Comparison of ENCODE assay signal across 8 cellular contexts in the genomic region with DNA sequence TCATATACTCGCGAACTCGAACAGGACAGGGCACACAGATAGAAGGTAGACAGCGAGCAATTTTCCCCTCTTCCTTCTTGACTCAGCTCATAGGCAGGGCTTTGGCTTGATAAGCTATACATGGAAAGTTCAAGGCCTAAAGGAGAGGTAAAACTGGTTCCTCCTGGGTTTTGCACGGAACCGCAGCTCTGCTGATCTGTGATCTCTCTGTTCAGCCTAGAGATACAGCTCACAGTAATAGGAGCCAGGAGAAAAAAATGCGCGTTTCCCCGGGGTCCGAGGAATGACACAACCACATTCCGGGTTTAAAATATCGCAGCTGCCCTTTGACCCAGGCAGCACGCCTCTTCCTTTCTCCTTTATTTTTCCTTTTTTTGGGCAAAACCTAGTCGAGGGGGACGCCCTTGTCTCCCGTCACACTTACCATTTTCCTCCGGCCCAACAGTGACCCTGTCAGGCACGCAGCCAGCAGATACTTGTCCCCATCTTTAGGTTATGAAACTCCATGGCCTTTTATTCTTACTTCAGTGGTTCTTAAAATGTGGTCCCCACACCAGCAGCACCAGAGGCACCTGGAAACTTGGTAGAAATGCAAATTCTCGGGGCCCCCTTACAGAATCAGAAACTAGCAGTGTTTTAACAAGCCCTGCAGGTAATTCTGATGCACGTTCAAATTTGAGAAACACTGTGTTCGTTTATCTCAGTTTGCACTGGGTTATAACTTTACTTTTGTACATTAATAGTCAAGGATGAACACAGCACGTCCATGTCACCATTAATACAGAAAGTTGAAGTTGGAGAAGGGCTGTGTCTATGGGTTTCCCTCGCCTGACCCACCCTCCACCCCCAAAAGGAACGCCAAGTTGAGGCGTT. TPM values are rescaled to one million over a fixed set of nuclear protein-coding genes. Genes with fewer than 3 reads are reported as not detected.
DNase-seq lines count a peak whose midpoint lies in the region; ATAC-seq, FAIRE-seq and TF ChIP-seq lines count a peak whose summit lies in the region.

No MANE protein-coding gene starts in this region.

- no TSS peak for BruUV-seq in endothelial cell of umbilical vein (replicated peaks; lab: Mats Ljungman, UMichigan)

- peaks cover 6% of the 10 kb centered on the region for H4K20me1 ChIP-seq in endothelial cell of umbilical vein (replicated peaks; ENCODE audit: control insufficient read depth, extremely low read depth, insufficient read depth, low read length)

- POLR2A ChIA-PET in AG04449 (lab: Yijun Ruan, JAX), result interaction anchor here (0.7 to 5.0 kb wide), 14 partner anchors 9 to 285 kb away, joined by 3 to 57 read pairs (median 5); partner anchors contain the start of genes PIP4K2B, PSMB3 and RPL23
- POLR2A ChIA-PET in endothelial cell of umbilical vein (lab: Charles Lee), result interaction anchor here (0.6 to 3.7 kb wide), 5 partner anchors 11 to 331 kb away, joined by 3 to 28 read pairs (median 10); partner anchors contain the start of gene RPL23

- in situ Hi-C loops in GM13977 (cut with MboI; ENCODE audit: low pct_unique_long_range_greater_than_20kb, low sequenced_read_pairs, unreplicated experiment), result no loop called here

- H2AFZ ChIP-seq in endothelial cell of umbilical vein (ENCODE audit: low read depth, low read length), result peak overlapping the region; percentile 47

- no peak for ATAC-seq in HG03045 (IDR thresholded peaks at IDR 0.05; ENCODE audit: unreplicated experiment)
- ATAC-seq in GM21786 (IDR thresholded peaks at IDR 0.05; ENCODE audit: unreplicated experiment), result no peak
- no peak for ATAC-seq in HG02884 (IDR thresholded peaks at IDR 0.05; ENCODE audit: unreplicated experiment)

- H3K36me3 ChIP-seq in endothelial cell of umbilical vein (ENCODE audit: control insufficient read depth in 2 of 2, extremely low read depth in 1 of 2, insufficient read depth in 2 of 2, low read length in 2 of 2), result peaks cover 0 to 3% of the 10 kb centered on the region in 2 experiments

- H3K27me3 ChIP-seq in endothelial cell of umbilical vein (ENCODE audit: control insufficient read depth in 2 of 2, insufficient read depth in 2 of 2, low read length in 2 of 2), result no peaks in the 10 kb centered on the region

- peak overlapping the region; percentile 99 for H3K4me3 ChIP-seq in AG04449 (ENCODE audit: low read depth, low read length)
- H3K4me3 ChIP-seq in endothelial cell of umbilical vein (replicated peaks in 1 of 3; ENCODE audit: insufficient read depth in 1 of 3, low read depth in 1 of 3, low read length in 3 of 3), result peak overlapping the region; percentile 25 to 93 (median 74)

- CTCF ChIA-PET in AG04449 (lab: Yijun Ruan, JAX), result interaction anchor here (0.8 to 1.9 kb wide), 11 partner anchors 9 to 290 kb away, joined by 3 to 7 read pairs (median 4); partner anchors contain the start of genes LASP1NB and RPL23
- CTCF ChIA-PET in endothelial cell of umbilical vein (lab: Charles Lee), result interaction anchor here (0.6 to 4.7 kb wide), 15 partner anchors 15 to 306 kb away, joined by 3 to 37 read pairs (median 4); partner anchors contain the start of genes LASP1NB, MLLT6, PSMB3 and RPL23

- intact Hi-C loops in endothelial cell of umbilical vein (cut with micrococcal nuclease), result loop anchor here (2.0 to 5.0 kb wide), 2 partner anchors 70 to 166 kb away; partner anchors contain the start of gene PIP4K2B

- TF ChIP-seq POLR2A in endothelial cell of umbilical vein (IDR thresholded peaks at IDR 0.05; ENCODE audit: low read depth, low read length), result no peak

- peaks cover 33% of the 10 kb centered on the region for H3K79me2 ChIP-seq in endothelial cell of umbilical vein (ENCODE audit: control insufficient read depth, insufficient read depth, low read length)

- H3K4me1 ChIP-seq in endothelial cell of umbilical vein (ENCODE audit: control insufficient read depth, extremely low read depth, insufficient read depth, low read length), result peaks cover 36% of the 10 kb centered on the region

- no peak for DNase-seq in AG04449 (ENCODE audit: low read depth, low spot score)
- peak; percentile 54 for DNase-seq in GM13977 (ENCODE audit: low spot score)
- DNase-seq in RPMI8226, result peak; percentile 75
- DNase-seq in endothelial cell of umbilical vein (ENCODE audit: low read depth, low spot score), result peak; percentile 47
- DNase-seq in myocyte (ENCODE audit: low read depth), result peak; percentile 46

- H3K4me2 ChIP-seq in endothelial cell of umbilical vein (ENCODE audit: insufficient read depth, low read length), result peak overlapping the region; percentile 72

- TF ChIP-seq CTCF in AG04449 (IDR thresholded peaks at IDR 0.05; ENCODE audit: insufficient read depth, low read length, missing control alignments), result no peak
- no peak for TF ChIP-seq CTCF in GM13977 (IDR thresholded peaks at IDR 0.05; ENCODE audit: extremely low read depth, insufficient read depth, missing control alignments)
- TF ChIP-seq CTCF in endothelial cell of umbilical vein (IDR thresholded peaks at IDR 0.05; ENCODE audit: extremely low read depth in 1 of 2, insufficient read depth in 1 of 2, low read depth in 1 of 2, low read length in 2 of 2), result no peak

- dilution Hi-C loops in endothelial cell of umbilical vein (cut with MboI; ENCODE audit: extremely low pct_ligation_motif_present, low sequenced_read_pairs), result no loop called here

- FAIRE-seq in endothelial cell of umbilical vein (lab: Jason Lieb, UNC), result peak; percentile 68

- no peaks in the 10 kb centered on the region for H3K9me3 ChIP-seq in endothelial cell of umbilical vein (replicated peaks; ENCODE audit: control insufficient read depth, insufficient read depth, low read length)

- no peaks in the 10 kb centered on the region for H3K9me1 ChIP-seq in endothelial cell of umbilical vein (replicated peaks; ENCODE audit: control insufficient read depth, extremely low read depth, insufficient read depth, low read length)

- H3K9ac ChIP-seq in endothelial cell of umbilical vein (replicated peaks; ENCODE audit: extremely low read depth, insufficient read depth, low read length), result no peak overlapping the region

- H3K27ac ChIP-seq in endothelial cell of umbilical vein (ENCODE audit: insufficient read depth, low read depth, low read length), result peak overlapping the region; percentile 9

TF ChIP-seq in endothelial cell of umbilical vein, 7 proteins besides CTCF, POLR2A, EP300 and RAD21:
- TF ChIP-seq MYC (IDR thresholded peaks at IDR 0.05; ENCODE audit: low read depth, low read length) (no peak), MAX (IDR thresholded peaks at IDR 0.05; ENCODE audit: insufficient read depth, insufficient read length) (no peak), JUN (IDR thresholded peaks at IDR 0.05; ENCODE audit: borderline replicate concordance, insufficient read depth, insufficient read length, low read depth) (no peak), EZH2 (IDR thresholded peaks at IDR 0.05; ENCODE audit: borderline replicate concordance, low read depth, low read length, severe bottlenecking) (no peak), POLR2AphosphoS5 (IDR thresholded peaks at IDR 0.05; ENCODE audit: insufficient read depth, low read depth, low read length) (no peak), GATA2 (IDR thresholded peaks at IDR 0.05; ENCODE audit: insufficient read depth, insufficient read length, low read depth, low read length) (no peak), FOS (IDR thresholded peaks at IDR 0.05; ENCODE audit: borderline replicate concordance, insufficient read depth, low read length) (no peak)

RNA-seq across cellular contexts. Expression of gene LASP1, which starts 1.5 kb away (rescaled TPM):
- total RNA-seq in endothelial cell of umbilical vein, result 231 and 242 TPM in 2 replicates
- 214 and 247 TPM in 2 replicates for polyA plus RNA-seq in endothelial cell of umbilical vein
- 148 and 183 TPM in 2 replicates for polyA plus RNA-seq in endothelial cell of umbilical vein (2011; cell fraction: cytosol; rRNA removed)
- polyA plus RNA-seq in endothelial cell of umbilical vein (2011; cell fraction: nucleus; rRNA removed), result 122 and 137 TPM in 2 replicates
- 177 and 200 TPM in 2 replicates for polyA plus RNA-seq in endothelial cell of umbilical vein (2012)
- polyA minus RNA-seq in endothelial cell of umbilical vein, result 232 and 233 TPM in 2 replicates
- polyA minus RNA-seq in endothelial cell of umbilical vein (2011; cell fraction: cytosol; rRNA and poly(A)+ RNA removed), result 92.4 TPM
- polyA minus RNA-seq in endothelial cell of umbilical vein (2011; cell fraction: nucleus; rRNA and poly(A)+ RNA removed), result 61.7 and 87.6 TPM in 2 replicates
- 86.8 and 89.9 TPM in 2 replicates for total RNA-seq in myocyte
- 171 TPM for polyA plus RNA-seq in myocyte (2012)

RNA-seq across cellular contexts. Expression of gene RPL23, which starts 14.8 kb away (rescaled TPM):
- total RNA-seq in endothelial cell of umbilical vein (1,270 and 1,292 TPM in 2 replicates), myocyte (758 and 872 TPM in 2 replicates)
- polyA plus RNA-seq in endothelial cell of umbilical vein, result 1,232 and 1,847 TPM in 2 replicates
- polyA plus RNA-seq in endothelial cell of umbilical vein (2011; cell fraction: cytosol; rRNA removed), result 2,575 and 3,174 TPM in 2 replicates
- 730 and 736 TPM in 2 replicates for polyA plus RNA-seq in endothelial cell of umbilical vein (2011; cell fraction: nucleus; rRNA removed)
- 2,834 and 3,213 TPM in 2 replicates for polyA plus RNA-seq in endothelial cell of umbilical vein (2012)
- polyA minus RNA-seq in endothelial cell of umbilical vein, result 432 and 546 TPM in 2 replicates
- 658 TPM for polyA minus RNA-seq in endothelial cell of umbilical vein (2011; cell fraction: cytosol; rRNA and poly(A)+ RNA removed)
- 81.9 and 97.6 TPM in 2 replicates for polyA minus RNA-seq in endothelial cell of umbilical vein (2011; cell fraction: nucleus; rRNA and poly(A)+ RNA removed)
- 1,420 TPM for polyA plus RNA-seq in myocyte (2012)

RNA-seq across cellular contexts. Expression of gene CWC25, which starts 43.2 kb away (rescaled TPM):
- total RNA-seq in endothelial cell of umbilical vein (19.7 and 20.0 TPM in 2 replicates), myocyte (10.8 and 11.3 TPM in 2 replicates)
- 12.4 and 13.8 TPM in 2 replicates for polyA plus RNA-seq in endothelial cell of umbilical vein
- polyA plus RNA-seq in endothelial cell of umbilical vein (2011; cell fraction: cytosol; rRNA removed), result 12.6 and 15.4 TPM in 2 replicates
- polyA plus RNA-seq in endothelial cell of umbilical vein (2011; cell fraction: nucleus; rRNA removed), result 71.1 and 86.4 TPM in 2 replicates
- polyA plus RNA-seq in endothelial cell of umbilical vein (2012), result 18.1 and 20.3 TPM in 2 replicates
- 14.3 and 14.8 TPM in 2 replicates for polyA minus RNA-seq in endothelial cell of umbilical vein
- 3.8 TPM for polyA minus RNA-seq in endothelial cell of umbilical vein (2011; cell fraction: cytosol; rRNA and poly(A)+ RNA removed)
- polyA minus RNA-seq in endothelial cell of umbilical vein (2011; cell fraction: nucleus; rRNA and poly(A)+ RNA removed), result 13.2 and 19.7 TPM in 2 replicates
- 12.9 TPM for polyA plus RNA-seq in myocyte (2012)
